1 cellular context compared by ENCODE assay signal in genomic region chr6:142845624-142846458, GRCh38.
A peak's percentile ranks its signal among the peaks of the same experiment; 100 is the strongest.
TF ChIP-seq lines count a peak whose summit lies in the region.

No MANE protein-coding gene starts in this region.

TF ChIP-seq in HepG2, 621 proteins besides CTCF, POLR2A, EP300 and RAD21 (continued from another document and continues in another):
- TF ChIP-seq RERE (CRISPR knock-in tag; IDR thresholded peaks at IDR 0.05; ENCODE audit: low read depth), result peak; percentile 92
- no peak; the same call in 1 of the 2 replicates for TF ChIP-seq ZFP41 (CRISPR knock-in tag; IDR thresholded peaks at IDR 0.05; ENCODE audit: borderline replicate concordance)
- peak; percentile 94 for TF ChIP-seq ZNF12 (CRISPR knock-in tag; IDR thresholded peaks at IDR 0.05)
- peak; percentile 84; the same call in 1 of the 2 replicates for TF ChIP-seq ARID4A (CRISPR knock-in tag; IDR thresholded peaks at IDR 0.05; ENCODE audit: borderline replicate concordance)
- TF ChIP-seq, protein P1, sequence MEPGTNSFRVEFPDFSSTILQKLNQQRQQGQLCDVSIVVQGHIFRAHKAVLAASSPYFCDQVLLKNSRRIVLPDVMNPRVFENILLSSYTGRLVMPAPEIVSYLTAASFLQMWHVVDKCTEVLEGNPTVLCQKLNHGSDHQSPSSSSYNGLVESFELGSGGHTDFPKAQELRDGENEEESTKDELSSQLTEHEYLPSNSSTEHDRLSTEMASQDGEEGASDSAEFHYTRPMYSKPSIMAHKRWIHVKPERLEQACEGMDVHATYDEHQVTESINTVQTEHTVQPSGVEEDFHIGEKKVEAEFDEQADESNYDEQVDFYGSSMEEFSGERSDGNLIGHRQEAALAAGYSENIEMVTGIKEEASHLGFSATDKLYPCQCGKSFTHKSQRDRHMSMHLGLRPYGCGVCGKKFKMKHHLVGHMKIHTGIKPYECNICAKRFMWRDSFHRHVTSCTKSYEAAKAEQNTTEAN (CRISPR knock-in tag; conservative IDR thresholded peaks at IDR 0.05), result 0 out of 2 replicates have a peak, but pooled peaks have one; percentile 49
- no peak for TF ChIP-seq ZNF678 (CRISPR knock-in tag; IDR thresholded peaks at IDR 0.05)
- TF ChIP-seq ZNF383 (CRISPR knock-in tag; IDR thresholded peaks at IDR 0.05; ENCODE audit: borderline replicate concordance), result peak; percentile 77; the same call in 1 of the 2 replicates
- TF ChIP-seq ZNF761 (CRISPR knock-in tag; conservative IDR thresholded peaks at IDR 0.05), result peak; percentile 99
- TF ChIP-seq ZFP36L1 (CRISPR knock-in tag; IDR thresholded peaks at IDR 0.05), result no peak; the same call in 1 of the 2 replicates
- peak; percentile 93 for TF ChIP-seq ZNF124 (CRISPR knock-in tag; IDR thresholded peaks at IDR 0.05)
- TF ChIP-seq, protein P2, sequence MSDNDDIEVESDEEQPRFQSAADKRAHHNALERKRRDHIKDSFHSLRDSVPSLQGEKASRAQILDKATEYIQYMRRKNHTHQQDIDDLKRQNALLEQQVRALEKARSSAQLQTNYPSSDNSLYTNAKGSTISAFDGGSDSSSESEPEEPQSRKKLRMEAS (IDR thresholded peaks at IDR 0.05), result peak; percentile 85
- TF ChIP-seq KDM1A (CRISPR knock-in tag; IDR thresholded peaks at IDR 0.05), result peak; percentile 95
- peak in 1 of 2 experiments; percentile 90; a peak in 2 of 4 replicates for TF ChIP-seq KLF16 (CRISPR knock-in tag; IDR thresholded peaks at IDR 0.05)
- TF ChIP-seq ZNF746 (CRISPR knock-in tag; IDR thresholded peaks at IDR 0.05), result peak; percentile 53; the same call in 1 of the 2 replicates
- no peak for TF ChIP-seq ZNF225 (CRISPR knock-in tag; IDR thresholded peaks at IDR 0.05)
- TF ChIP-seq ZNF607 (CRISPR knock-in tag; IDR thresholded peaks at IDR 0.05; ENCODE audit: borderline replicate concordance), result peak; percentile 66; the same call in 1 of the 2 replicates
- peak; percentile 89 for TF ChIP-seq BORCS8-MEF2B (CRISPR knock-in tag; IDR thresholded peaks at IDR 0.05)
- TF ChIP-seq PHF5A (CRISPR knock-in tag; IDR thresholded peaks at IDR 0.05; ENCODE audit: low read depth, unreplicated experiment), result peak; percentile 44
- TF ChIP-seq FOXK2 (IDR thresholded peaks at IDR 0.05), result peak; percentile 87
- TF ChIP-seq USF2 (IDR thresholded peaks at IDR 0.05; ENCODE audit: low read depth, low read length), result no peak
- TF ChIP-seq USF2 (CRISPR knock-in tag; IDR thresholded peaks at IDR 0.05; ENCODE audit: borderline replicate concordance), result no peak
- TF ChIP-seq SMC3 (IDR thresholded peaks at IDR 0.05; ENCODE audit: low read length), result peak; percentile 47
- no peak for TF ChIP-seq CAMTA2 (CRISPR knock-in tag; IDR thresholded peaks at IDR 0.05; ENCODE audit: borderline replicate concordance)
- no peak; the same call in 1 of the 2 replicates for TF ChIP-seq ZNF629 (CRISPR knock-in tag; conservative IDR thresholded peaks at IDR 0.05)
- TF ChIP-seq, protein P3, sequence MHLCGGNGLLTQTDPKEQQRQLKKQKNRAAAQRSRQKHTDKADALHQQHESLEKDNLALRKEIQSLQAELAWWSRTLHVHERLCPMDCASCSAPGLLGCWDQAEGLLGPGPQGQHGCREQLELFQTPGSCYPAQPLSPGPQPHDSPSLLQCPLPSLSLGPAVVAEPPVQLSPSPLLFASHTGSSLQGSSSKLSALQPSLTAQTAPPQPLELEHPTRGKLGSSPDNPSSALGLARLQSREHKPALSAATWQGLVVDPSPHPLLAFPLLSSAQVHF (CRISPR knock-in tag; IDR thresholded peaks at IDR 0.05), result no peak
- TF ChIP-seq, protein P4, sequence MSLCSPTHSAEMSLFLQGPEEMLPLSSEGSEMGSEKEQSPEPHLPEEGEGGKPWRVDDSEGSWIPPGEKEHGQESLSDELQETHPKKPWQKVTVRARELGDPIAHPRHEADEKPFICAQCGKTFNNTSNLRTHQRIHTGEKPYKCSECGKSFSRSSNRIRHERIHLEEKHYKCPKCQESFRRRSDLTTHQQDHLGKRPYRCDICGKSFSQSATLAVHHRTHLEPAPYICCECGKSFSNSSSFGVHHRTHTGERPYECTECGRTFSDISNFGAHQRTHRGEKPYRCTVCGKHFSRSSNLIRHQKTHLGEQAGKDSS (CRISPR knock-in tag; IDR thresholded peaks at IDR 0.05; ENCODE audit: borderline replicate concordance, low read depth), result peak; percentile 94
- no peak for TF ChIP-seq REXO4 (CRISPR knock-in tag; IDR thresholded peaks at IDR 0.05; ENCODE audit: borderline replicate concordance)
- TF ChIP-seq MTA1 (CRISPR knock-in tag; IDR thresholded peaks at IDR 0.05; ENCODE audit: borderline replicate concordance), result peak; percentile 98
- TF ChIP-seq YY1 (IDR thresholded peaks at IDR 0.05; ENCODE audit: insufficient read depth, insufficient replicate concordance, low read depth, low read length), result peak; percentile 43
- TF ChIP-seq SUZ12 (IDR thresholded peaks at IDR 0.05; ENCODE audit: low read depth, low read length), result no peak
- TF ChIP-seq, protein P5, sequence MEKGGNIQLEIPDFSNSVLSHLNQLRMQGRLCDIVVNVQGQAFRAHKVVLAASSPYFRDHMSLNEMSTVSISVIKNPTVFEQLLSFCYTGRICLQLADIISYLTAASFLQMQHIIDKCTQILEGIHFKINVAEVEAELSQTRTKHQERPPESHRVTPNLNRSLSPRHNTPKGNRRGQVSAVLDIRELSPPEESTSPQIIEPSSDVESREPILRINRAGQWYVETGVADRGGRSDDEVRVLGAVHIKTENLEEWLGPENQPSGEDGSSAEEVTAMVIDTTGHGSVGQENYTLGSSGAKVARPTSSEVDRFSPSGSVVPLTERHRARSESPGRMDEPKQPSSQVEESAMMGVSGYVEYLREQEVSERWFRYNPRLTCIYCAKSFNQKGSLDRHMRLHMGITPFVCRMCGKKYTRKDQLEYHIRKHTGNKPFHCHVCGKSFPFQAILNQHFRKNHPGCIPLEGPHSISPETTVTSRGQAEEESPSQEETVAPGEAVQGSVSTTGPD (CRISPR knock-in tag; IDR thresholded peaks at IDR 0.05), result 0 out of 2 replicates have a peak, but pooled peaks have one; percentile 12
- TF ChIP-seq, protein P6, sequence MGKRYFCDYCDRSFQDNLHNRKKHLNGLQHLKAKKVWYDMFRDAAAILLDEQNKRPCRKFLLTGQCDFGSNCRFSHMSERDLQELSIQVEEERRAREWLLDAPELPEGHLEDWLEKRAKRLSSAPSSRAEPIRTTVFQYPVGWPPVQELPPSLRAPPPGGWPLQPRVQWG (CRISPR knock-in tag; IDR thresholded peaks at IDR 0.05; ENCODE audit: borderline replicate concordance, low read depth), result no peak
- TF ChIP-seq JUN (CRISPR knock-in tag; IDR thresholded peaks at IDR 0.05), result 0 out of 2 replicates have a peak, but pooled peaks have one; percentile 64
- TF ChIP-seq TBL1XR1 (IDR thresholded peaks at IDR 0.05; ENCODE audit: borderline replicate concordance, low read length, partially characterized antibody), result peak; percentile 79
- no peak for TF ChIP-seq ZNF3 (CRISPR knock-in tag; IDR thresholded peaks at IDR 0.05)
- peak; percentile 64; the same call in 1 of the 2 replicates for TF ChIP-seq BHLHE40 (IDR thresholded peaks at IDR 0.05; ENCODE audit: low read length)
- no peak for TF ChIP-seq ZZZ3 (CRISPR knock-in tag; IDR thresholded peaks at IDR 0.05; ENCODE audit: borderline replicate concordance)
- TF ChIP-seq ZNF441 (CRISPR knock-in tag; IDR thresholded peaks at IDR 0.05; ENCODE audit: borderline replicate concordance), result no peak
- TF ChIP-seq SP140L (CRISPR knock-in tag; IDR thresholded peaks at IDR 0.05; ENCODE audit: borderline replicate concordance), result peak; percentile 89; the same call in 1 of the 2 replicates
- TF ChIP-seq AGO1 (IDR thresholded peaks at IDR 0.05; ENCODE audit: low read depth, low read length, poor library complexity, severe bottlenecking), result peak; percentile 72
- no peak for TF ChIP-seq SMARCE1 (IDR thresholded peaks at IDR 0.05; ENCODE audit: borderline replicate concordance)
- TF ChIP-seq ZNF766 (CRISPR knock-in tag; IDR thresholded peaks at IDR 0.05; ENCODE audit: borderline replicate concordance), result no peak
- TF ChIP-seq YEATS4 (CRISPR knock-in tag; IDR thresholded peaks at IDR 0.05; ENCODE audit: borderline replicate concordance), result peak; percentile 82
- peak; percentile 35; the same call in 1 of the 2 replicates for TF ChIP-seq EHMT2 (IDR thresholded peaks at IDR 0.05; ENCODE audit: borderline replicate concordance, low read depth, low read length)
- TF ChIP-seq ZNF382 (CRISPR knock-in tag; IDR thresholded peaks at IDR 0.05; ENCODE audit: borderline replicate concordance), result no peak
- peak; percentile 81 for TF ChIP-seq DRAP1 (CRISPR knock-in tag; IDR thresholded peaks at IDR 0.05)
- TF ChIP-seq ATM (IDR thresholded peaks at IDR 0.05; ENCODE audit: borderline replicate concordance), result no peak
- TF ChIP-seq MAFF (IDR thresholded peaks at IDR 0.05; ENCODE audit: low read depth, low read length), result no peak
- TF ChIP-seq NCOR1 (IDR thresholded peaks at IDR 0.05; ENCODE audit: borderline replicate concordance, low read length), result peak; percentile 95
- peak; percentile 86 for TF ChIP-seq ZNF274 (CRISPR knock-in tag; IDR thresholded peaks at IDR 0.05)
- TF ChIP-seq TMF1 (CRISPR knock-in tag; IDR thresholded peaks at IDR 0.05; ENCODE audit: low read depth), result no peak
